ENCODE assay signal across 19 cellular contexts in the genomic region with DNA sequence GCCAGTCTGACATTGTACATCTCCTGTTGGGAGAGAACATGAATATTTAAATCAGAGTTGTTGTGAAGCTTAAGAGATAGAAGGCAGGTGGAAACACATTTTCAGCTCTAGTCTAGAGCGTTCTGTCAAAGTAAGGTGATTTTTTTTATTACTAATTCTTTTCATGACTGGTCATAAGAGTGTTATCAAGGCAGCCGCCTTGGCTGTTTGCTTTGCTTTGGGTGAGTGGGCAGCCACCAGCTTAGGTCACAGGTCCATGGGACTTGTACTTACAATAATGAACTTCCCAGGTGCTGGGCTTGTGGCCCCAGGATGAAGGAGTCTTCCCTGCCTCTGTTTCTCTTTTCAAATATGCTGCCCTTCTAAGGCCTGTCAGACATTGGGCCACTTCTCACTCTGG.
DNase-seq lines count a peak whose midpoint lies in the region; ATAC-seq and TF ChIP-seq lines count a peak whose summit lies in the region.
"Had no signal": no experiment of that assay in that cellular context is flagged by ENCODE, and none has a peak within 500 bp of the region (broad histone marks: within the 10 kb centered on the region; RNA-seq: fewer than 3 reads in every experiment).

No MANE protein-coding gene starts in this region.

- H3K79me2 ChIP-seq in ACC112 (ENCODE audit: control insufficient read depth, insufficient read depth, low read length, unreplicated experiment): no peaks in the 10 kb centered on the region
- H3K79me2 ChIP-seq in PC-3 (ENCODE audit: low read length): no peaks in the 10 kb centered on the region

- H4K20me1 ChIP-seq in PC-3 (ENCODE audit: low read length): no peaks in the 10 kb centered on the region

- H2AFZ ChIP-seq in ACC112 (ENCODE audit: low read length, unreplicated experiment) (no peak overlapping the region), PC-3 (ENCODE audit: low read length) (no peak overlapping the region)

- H3K36me3 ChIP-seq in ACC112 (ENCODE audit: insufficient read depth, low read length) (no peaks in the 10 kb centered on the region), PC-3 (ENCODE audit: low read depth, low read length) (no peaks in the 10 kb centered on the region)

- peaks cover 4% of the 10 kb centered on the region for H3K9me3 Mint-ChIP-seq in chondrocyte (ENCODE audit: low read depth)
- peaks cover 11% of the 10 kb centered on the region for H3K9me3 Mint-ChIP-seq in osteocyte (ENCODE audit: unreplicated experiment)

- no peaks in the 10 kb centered on the region for H3K9me2 ChIP-seq in PC-3 (replicated peaks; ENCODE audit: low read length)

- peak; percentile 11 for DNase-seq in PC-3
- DNase-seq in chondrocyte (ENCODE audit: low spot score): no peak
- DNase-seq in osteocyte (ENCODE audit: extremely low spot score, unreplicated experiment): no peak
- DNase-seq in glomerular visceral epithelial cell (ENCODE audit: extremely low spot score): no peak
- DNase-seq in NCI-H446 treated with DMSO at 0.1 percent for 48 hours (lab: John Stamatoyannopoulos, UW): no peak
- DNase-seq in stimulated activated CD4-positive, alpha-beta T cell treated with anti-CD3 and anti-CD28 coated beads, Interleukin-12 subunit alpha, Interleukin-12 subunit beta, amount 100 ng/mL, for 4 hours: no peak
- no peak for DNase-seq in NCI-H2227 (lab: John Stamatoyannopoulos, UW; ENCODE audit: unreplicated experiment)
- DNase-seq: DMS79 treated with DMSO at 0.1 percent for 48 hours, H7, Karpas-422, MV-4-11, NCI-H1694, NCI-H2081, NCI-H2171, NCI-H526 treated with DMSO at 0.1 percent for 48 hours had no signal

- H3K36me3 Mint-ChIP-seq in chondrocyte (ENCODE audit: low read depth): peaks cover 3% of the 10 kb centered on the region
- peaks cover 6% of the 10 kb centered on the region for H3K36me3 Mint-ChIP-seq in osteocyte (ENCODE audit: unreplicated experiment)
- H3K36me3 Mint-ChIP-seq: CD14-positive monocyte had no signal

- CTCF ChIA-PET in PC-3 (lab: Charles Lee): no interaction called here

- H3K4me2 ChIP-seq in PC-3 (ENCODE audit: low read length): no peak overlapping the region

- POLR2A ChIA-PET in PC-3 (lab: Charles Lee; ENCODE audit: unreplicated experiment): no interaction called here

- peaks cover 26% of the 10 kb centered on the region for H3K4me1 Mint-ChIP-seq in chondrocyte (ENCODE audit: low read depth)
- peaks cover 45% of the 10 kb centered on the region for H3K4me1 Mint-ChIP-seq in osteocyte (ENCODE audit: unreplicated experiment)
- H3K4me1 Mint-ChIP-seq: B cell, CD14-positive monocyte had no signal

- H3K4me1 ChIP-seq in ACC112 (ENCODE audit: control insufficient read depth, insufficient read depth, low read length, unreplicated experiment): peaks cover 30% of the 10 kb centered on the region
- peaks cover 30% of the 10 kb centered on the region for H3K4me1 ChIP-seq in PC-3 (ENCODE audit: insufficient read depth, low read length)

- H3K27ac ChIP-seq in ACC112 (ENCODE audit: low read depth, low read length) (peak overlapping the region; percentile 96), PC-3 (ENCODE audit: low read length) (peak overlapping the region; percentile 95)

- H3K27me3 ChIP-seq in ACC112 (ENCODE audit: insufficient read depth, low read length) (no peaks in the 10 kb centered on the region), PC-3 (ENCODE audit: low read length) (no peaks in the 10 kb centered on the region)

- no peaks in the 10 kb centered on the region for H3F3A ChIP-seq in PC-3 (ENCODE audit: low read length, unreplicated experiment)

- ATAC-seq in PC-3: no peak
- ATAC-seq: GM12878 had no signal

- no peak for TF ChIP-seq CTCF in PC-3 (conservative IDR thresholded peaks at IDR 0.05; ENCODE audit: low read depth, low read length)
- TF ChIP-seq CTCF in chondrocyte (IDR thresholded peaks at IDR 0.05): no peak
- TF ChIP-seq CTCF in osteocyte (IDR thresholded peaks at IDR 0.05): no peak

- BruUV-seq in PC-3 (replicated peaks; lab: Mats Ljungman, UMichigan): no TSS peak

- intact Hi-C loops in PC-3 (cut with micrococcal nuclease): loop anchor here (2.0 to 10.0 kb wide), 3 partner anchors 72 to 182 kb away; no protein-coding TSS in a partner anchor

- no peak overlapping the region for H3K4me3 ChIP-seq in ACC112 (ENCODE audit: low read depth, low read length)
- no peak overlapping the region for H3K4me3 ChIP-seq in PC-3 (ENCODE audit: low read length)
- H3K4me3 ChIP-seq: GM12878 had no signal

- H3K4me3 Mint-ChIP-seq in chondrocyte (ENCODE audit: unreplicated experiment) (no peak overlapping the region), osteocyte (ENCODE audit: unreplicated experiment) (no peak overlapping the region)
- H3K4me3 Mint-ChIP-seq: B cell, CD14-positive monocyte had no signal

- H3K27ac Mint-ChIP-seq in chondrocyte (ENCODE audit: unreplicated experiment): peak overlapping the region; percentile 84
- H3K27ac Mint-ChIP-seq in osteocyte (ENCODE audit: unreplicated experiment): peak overlapping the region; percentile 81
- H3K27ac Mint-ChIP-seq: B cell had no signal

- H3K27me3 Mint-ChIP-seq in chondrocyte (ENCODE audit: low read depth) (no peaks in the 10 kb centered on the region), osteocyte (ENCODE audit: unreplicated experiment) (no peaks in the 10 kb centered on the region)

- H3K9me3 ChIP-seq in PC-3 (ENCODE audit: low read length): no peaks in the 10 kb centered on the region

- peak overlapping the region; percentile 76 for H3K9ac ChIP-seq in PC-3 (ENCODE audit: low read length)
